ENCODE assay signal across 25 cellular contexts in genomic region chr6:133352046-133352445, GRCh38.
"Had no signal": no experiment of that assay in that cellular context is flagged by ENCODE, and none has a peak within 500 bp of the region (broad histone marks: within the 10 kb centered on the region; RNA-seq: fewer than 3 reads in every experiment).

No MANE protein-coding gene starts in this region.

- H3K9me3 ChIP-seq: gastroesophageal sphincter, heart left ventricle, left lung, mucosa of descending colon, neutrophil, prostate gland, suprapubic skin, vagina had no signal

- H2AFZ ChIP-seq: hepatocyte, parathyroid adenoma had no signal

- H3K4me2 ChIP-seq: hepatocyte had no signal

- ATAC-seq: effector memory CD8-positive, alpha-beta T cell; gastroesophageal sphincter; heart left ventricle; left cardiac atrium; left lung; mucosa of descending colon; natural killer cell treated with Interleukin-12 subunit alpha and Interleukin-12 subunit beta and Interleukin-15 and Interleukin-18, amount 100 ng/mL, for 72 hours; right cardiac atrium; stimulated activated naive CD8-positive, alpha-beta T cell treated with anti-CD3 and anti-CD28 coated beads, Interleukin-15, amount 100 ng/mL, for 72 hours had no signal

- H3K27me3 ChIP-seq: gastroesophageal sphincter, heart left ventricle, hepatocyte, left lung, neutrophil, suprapubic skin, vagina had no signal

- H3K4me3 ChIP-seq: gastroesophageal sphincter, heart left ventricle, hepatocyte, left lung, mucosa of descending colon, prostate gland, skin epidermis, suprapubic skin, vagina had no signal

- H3K36me3 ChIP-seq: gastroesophageal sphincter, heart left ventricle, left lung, neutrophil, prostate gland, suprapubic skin, vagina had no signal

- FAIRE-seq: islet of Langerhans had no signal

- H3K9ac ChIP-seq: parathyroid adenoma had no signal

- H3K27ac ChIP-seq: gastroesophageal sphincter, heart left ventricle, hepatocyte, left lung, neutrophil, parathyroid adenoma, prostate gland, skin epidermis, suprapubic skin, vagina had no signal

- H3K4me1 ChIP-seq: gastroesophageal sphincter, left lung, parathyroid adenoma, prostate gland, suprapubic skin, vagina had no signal

- DNase-seq: cortex of kidney; effector memory CD8-positive, alpha-beta T cell; heart left ventricle; left cardiac atrium; left lung; mesenchymal stem cell; mucosa of descending colon; naive B cell; right cardiac atrium; stimulated activated CD4-positive, alpha-beta T cell treated with anti-CD3 and anti-CD28 coated beads, Interleukin-15, amount 100 ng/mL, for 24 hours; stimulated activated CD4-positive, alpha-beta T cell treated with anti-CD3 and anti-CD28 coated beads, Interleukin-2, amount 100 ng/mL, for 48 hours; stimulated activated CD8-positive, alpha-beta memory T cell treated with anti-CD3 and anti-CD28 coated beads, Interleukin-4, amount 100 ng/mL, for 48 hours; stimulated activated naive CD4-positive, alpha-beta T cell; stimulated activated naive CD8-positive, alpha-beta T cell treated with anti-CD3 and anti-CD28 coated beads, Interleukin-15, amount 100 ng/mL, for 72 hours; trophoblast cell had no signal
